ENCODE assay signal across 9 cellular contexts in the genomic region with DNA sequence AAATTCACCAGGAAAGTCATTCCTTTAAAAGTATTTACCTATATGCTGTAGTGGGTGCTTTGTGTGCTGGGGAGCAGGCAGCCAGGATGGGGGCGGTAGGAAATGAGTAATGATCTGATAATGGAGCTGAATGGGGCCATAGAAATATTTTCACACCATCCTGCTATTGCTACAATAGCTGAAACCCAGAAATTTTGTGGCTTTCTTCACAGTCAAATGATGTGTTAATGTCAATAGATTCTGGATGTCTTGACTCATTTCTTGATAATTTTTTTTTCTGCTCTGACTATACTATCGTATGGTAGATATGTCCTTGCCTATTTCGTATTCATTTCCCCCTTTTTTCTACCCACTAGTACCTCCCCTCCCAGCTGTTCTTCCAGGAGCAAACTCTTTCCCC. TPM values are rescaled to one million over a fixed set of nuclear protein-coding genes. Genes with fewer than 3 reads are reported as not detected.
DNase-seq lines count a peak whose midpoint lies in the region; ATAC-seq and TF ChIP-seq lines count a peak whose summit lies in the region.
"Had no signal": no experiment of that assay in that cellular context is flagged by ENCODE, and none has a peak within 500 bp of the region (broad histone marks: within the 10 kb centered on the region; RNA-seq: fewer than 3 reads in every experiment).

No MANE protein-coding gene starts in this region.

- peaks cover 11% of the 10 kb centered on the region for H3K4me1 ChIP-seq in left ventricle myocardium inferior
- H3K4me1 ChIP-seq: pancreas had no signal

- H3K27ac Mint-ChIP-seq in activated CD4-positive, alpha-beta T cell treated with anti-CD3 and anti-CD28 coated beads, Interleukin-2, amount 10 ng/mL, durations not matched to agents 7 days and 5 days, result no peak overlapping the region

- TF ChIP-seq CTCF in left ventricle myocardium inferior (IDR thresholded peaks at IDR 0.05; ENCODE audit: borderline replicate concordance), result no peak

- peak; percentile 69 for ATAC-seq in GM21526 (IDR thresholded peaks at IDR 0.05; ENCODE audit: low FRiP score, unreplicated experiment)
- peak; percentile 61 for ATAC-seq in HG03135 (IDR thresholded peaks at IDR 0.05; ENCODE audit: unreplicated experiment)
- ATAC-seq in esophagus mucosa, result no peak
- ATAC-seq: pancreas had no signal

- H3K4me3 ChIP-seq in left ventricle myocardium inferior, result no peak overlapping the region
- H3K4me3 ChIP-seq: pancreas had no signal

- H3K36me3 ChIP-seq in left ventricle myocardium inferior, result no peaks in the 10 kb centered on the region
- H3K36me3 ChIP-seq: pancreas had no signal

- no peaks in the 10 kb centered on the region for H3K9me3 ChIP-seq in left ventricle myocardium inferior (replicated peaks)
- H3K9me3 ChIP-seq: pancreas had no signal

- no peaks in the 10 kb centered on the region for H3K27me3 ChIP-seq in left ventricle myocardium inferior (ENCODE audit: low read depth)
- H3K27me3 ChIP-seq: pancreas had no signal

- H3K27ac ChIP-seq in left ventricle myocardium inferior (replicated peaks), result no peak overlapping the region
- H3K27ac ChIP-seq: pancreas had no signal

- no peaks in the 10 kb centered on the region for H3K27me3 Mint-ChIP-seq in activated CD4-positive, alpha-beta T cell treated with anti-CD3 and anti-CD28 coated beads, Interleukin-2, amount 10 ng/mL, durations not matched to agents 7 days and 5 days

- no peaks in the 10 kb centered on the region for H3K36me3 Mint-ChIP-seq in activated CD4-positive, alpha-beta T cell treated with anti-CD3 and anti-CD28 coated beads, Interleukin-2, amount 10 ng/mL, durations not matched to agents 7 days and 5 days (ENCODE audit: low read depth)

- no peaks in the 10 kb centered on the region for H3K4me1 Mint-ChIP-seq in activated CD4-positive, alpha-beta T cell treated with anti-CD3 and anti-CD28 coated beads, Interleukin-2, amount 10 ng/mL, durations not matched to agents 7 days and 5 days

- DNase-seq in activated CD4-positive, alpha-beta T cell treated with anti-CD3 and anti-CD28 coated beads for 48 hours, result peak; percentile 43
- no peak for DNase-seq in activated CD4-positive, alpha-beta T cell treated with anti-CD3 and anti-CD28 coated beads, Interleukin-2, amount 10 ng/mL, durations not matched to agents 7 days and 5 days
- DNase-seq in iris pigment epithelial cell (ENCODE audit: low read depth) (peak; percentile 66), hepatic stellate cell (ENCODE audit: low spot score) (no peak), left ventricle myocardium inferior (no peak)
- DNase-seq: pancreas had no signal

- H3K9me3 Mint-ChIP-seq in activated CD4-positive, alpha-beta T cell treated with anti-CD3 and anti-CD28 coated beads, Interleukin-2, amount 10 ng/mL, durations not matched to agents 7 days and 5 days, result no peaks in the 10 kb centered on the region

- CTCF ChIA-PET in activated CD4-positive, alpha-beta T cell treated with anti-CD3 and anti-CD28 coated beads, Interleukin-2, amount 10 ng/mL, durations not matched to agents 7 days and 5 days (lab: Charles Lee), result no interaction called here

- POLR2A ChIA-PET in activated CD4-positive, alpha-beta T cell treated with anti-CD3 and anti-CD28 coated beads, Interleukin-2, amount 10 ng/mL, durations not matched to agents 7 days and 5 days (lab: Charles Lee), result no interaction called here

- intact Hi-C loops in left ventricle myocardium inferior (cut with micrococcal nuclease), result no loop called here

- H3K4me3 Mint-ChIP-seq in activated CD4-positive, alpha-beta T cell treated with anti-CD3 and anti-CD28 coated beads, Interleukin-2, amount 10 ng/mL, durations not matched to agents 7 days and 5 days, result no peak overlapping the region

RNA-seq across cellular contexts. Expression of a gene that starts 59.5 kb away (rescaled TPM):
- total RNA-seq in activated CD4-positive, alpha-beta T cell treated with anti-CD3 and anti-CD28 coated beads, Interleukin-2, amount 10 ng/mL, durations not matched to agents 7 days and 5 days, result not detected
- total RNA-seq in esophagus mucosa (0.08 TPM), left ventricle myocardium inferior (1.2 TPM)

Comparison
In these comparisons a context has a peak if more than half of its experiments do, and no peak if none do; other contexts are left out.
1. DNase-seq: peak in activated CD4-positive, alpha-beta T cell treated with anti-CD3 and anti-CD28 coated beads for 48 hours (single experiment) and iris pigment epithelial cell (single experiment); none in activated CD4-positive, alpha-beta T cell treated with anti-CD3 and anti-CD28 coated beads, Interleukin-2, amount 10 ng/mL, durations not matched to agents 7 days and 5 days (single experiment), hepatic stellate cell (single experiment) and left ventricle myocardium inferior (single experiment).